ENCODE assay signal across 11 cellular contexts in the genomic region with DNA sequence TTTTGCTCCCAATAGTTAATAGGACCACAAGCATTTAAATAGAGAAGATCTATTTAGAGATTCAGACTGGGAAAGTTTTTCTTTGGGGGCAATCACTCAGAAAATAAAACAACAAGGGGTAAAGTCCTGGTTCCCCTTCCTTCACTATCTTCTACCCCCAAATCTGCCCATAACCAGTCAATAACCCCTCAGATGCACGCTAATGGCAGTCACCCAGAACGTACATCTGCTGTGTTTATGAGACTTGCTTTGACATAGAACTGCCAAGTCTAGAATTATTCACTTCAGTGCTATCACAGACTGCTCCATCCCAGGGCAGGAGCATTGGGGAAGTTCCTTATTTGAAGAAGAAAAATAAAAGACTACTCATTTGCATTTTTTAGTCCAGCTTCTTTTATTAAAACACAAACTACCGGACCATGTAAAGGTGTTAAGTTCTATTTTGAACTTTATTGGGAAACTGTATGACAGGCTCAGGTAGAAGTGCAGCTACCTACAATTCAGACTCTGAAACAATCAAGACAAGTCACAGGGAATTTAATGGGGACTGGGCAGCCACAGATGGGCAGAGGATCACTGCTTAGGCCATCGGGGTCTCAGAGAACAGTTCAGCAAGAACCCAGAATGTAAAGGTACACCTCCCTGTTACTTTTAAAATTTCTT. TPM values are rescaled to one million over a fixed set of nuclear protein-coding genes. Genes with fewer than 3 reads are reported as not detected.
A peak's percentile ranks its signal among the peaks of the same experiment; 100 is the strongest.
DNase-seq lines count a peak whose midpoint lies in the region; ATAC-seq and TF ChIP-seq lines count a peak whose summit lies in the region.
"Had no signal": no experiment of that assay in that cellular context is flagged by ENCODE, and none has a peak within 500 bp of the region (broad histone marks: within the 10 kb centered on the region; RNA-seq: fewer than 3 reads in every experiment).

No MANE protein-coding gene starts in this region.

- DNase-seq in smooth muscle cell (lab: John Stamatoyannopoulos, UW; ENCODE audit: unreplicated experiment) (no peak), NCI-H1092 (lab: John Stamatoyannopoulos, UW) (no peak), immature natural killer cell (no peak)
- no peak for DNase-seq in activated T-cell treated with anti-CD3 and anti-CD28 coated beads, Interleukin-2, amount 50 U/mL, for 24 hours
- DNase-seq in activated naive CD4-positive, alpha-beta T cell (lab: John Stamatoyannopoulos, UW), result no peak
- DNase-seq: GDM1; NCI-H510A treated with DMSO at 0.1 percent for 48 hours; stimulated activated CD4-positive, alpha-beta T cell treated with anti-CD3 and anti-CD28 coated beads, Interleukin-4, amount 100 ng/mL, for 24 hours had no signal

- H3K4me2 ChIP-seq in OCI-LY3 (ENCODE audit: low read length) (peak overlapping the region; percentile 47), smooth muscle cell (peak overlapping the region; percentile 38)

- TF ChIP-seq CTCF in OCI-LY3 (IDR thresholded peaks at IDR 0.05; ENCODE audit: low read depth, low read length) (no peak), smooth muscle cell (IDR thresholded peaks at IDR 0.05; ENCODE audit: borderline replicate concordance, insufficient read depth, poor library complexity, severe bottlenecking) (no peak)

- H3K27ac ChIP-seq in OCI-LY3 (ENCODE audit: low read length) (no peak overlapping the region), smooth muscle cell (ENCODE audit: low read depth) (peak overlapping the region; percentile 63)

- H3K4me3 Mint-ChIP-seq in immature natural killer cell, result no peak overlapping the region
- no peak overlapping the region for H3K4me3 Mint-ChIP-seq in activated T-cell treated with anti-CD3 and anti-CD28 coated beads, Interleukin-2, amount 50 U/mL, for 24 hours

- H2AFZ ChIP-seq in OCI-LY3 (ENCODE audit: low read depth, low read length) (no peak overlapping the region), smooth muscle cell (ENCODE audit: low read depth) (no peak overlapping the region)

- no peaks in the 10 kb centered on the region for H3K36me3 Mint-ChIP-seq in immature natural killer cell
- no peaks in the 10 kb centered on the region for H3K36me3 Mint-ChIP-seq in activated T-cell treated with anti-CD3 and anti-CD28 coated beads, Interleukin-2, amount 50 U/mL, for 24 hours (ENCODE audit: low read depth)

- H3K27me3 Mint-ChIP-seq in immature natural killer cell (ENCODE audit: low read depth in 3 of 3), result no peaks in the 10 kb centered on the region
- no peaks in the 10 kb centered on the region for H3K27me3 Mint-ChIP-seq in activated T-cell treated with anti-CD3 and anti-CD28 coated beads, Interleukin-2, amount 50 U/mL, for 24 hours

- no peak overlapping the region for H3K27ac Mint-ChIP-seq in immature natural killer cell
- no peak overlapping the region for H3K27ac Mint-ChIP-seq in activated T-cell treated with anti-CD3 and anti-CD28 coated beads, Interleukin-2, amount 50 U/mL, for 24 hours

- peaks cover 0 to 2% (median 0%) of the 10 kb centered on the region in 6 donors for H3K9me3 Mint-ChIP-seq in immature natural killer cell
- H3K9me3 Mint-ChIP-seq in activated T-cell treated with anti-CD3 and anti-CD28 coated beads, Interleukin-2, amount 50 U/mL, for 24 hours, result no peaks in the 10 kb centered on the region

- WGBS in smooth muscle cell (ENCODE audit: low lambda C conversion rate), result 74% methylated on average over 4 of the region's 4 CpGs

- no peaks in the 10 kb centered on the region for H4K20me1 ChIP-seq in OCI-LY3 (ENCODE audit: insufficient read depth, low read length)
- H4K20me1 ChIP-seq in smooth muscle cell (ENCODE audit: low read depth), result no peaks in the 10 kb centered on the region

- H3K4me3 ChIP-seq in OCI-LY3 (ENCODE audit: low read length), result peak overlapping the region; percentile 29; the same call in 1 of the 2 replicates
- no peak overlapping the region for H3K4me3 ChIP-seq in smooth muscle cell

- H3K9ac ChIP-seq in OCI-LY3 (ENCODE audit: low read length), result no peak overlapping the region
- no peak overlapping the region for H3K9ac ChIP-seq in smooth muscle cell (ENCODE audit: low read depth)

- H3K36me3 ChIP-seq in OCI-LY3 (replicated peaks; ENCODE audit: low read depth, low read length) (no peaks in the 10 kb centered on the region), smooth muscle cell (ENCODE audit: low read depth) (no peaks in the 10 kb centered on the region)

- no peaks in the 10 kb centered on the region for H3K79me2 ChIP-seq in OCI-LY3 (ENCODE audit: low read length)
- H3K79me2 ChIP-seq in smooth muscle cell (ENCODE audit: low read depth), result no peaks in the 10 kb centered on the region

- peaks cover 8% of the 10 kb centered on the region; the same call in 1 of the 2 replicates for H3K9me3 ChIP-seq in OCI-LY3 (ENCODE audit: insufficient read depth, low read length)
- H3K9me3 ChIP-seq in smooth muscle cell (replicated peaks; ENCODE audit: low read depth), result no peaks in the 10 kb centered on the region

- H3K27me3 ChIP-seq in OCI-LY3 (ENCODE audit: low read depth, low read length), result peaks cover 9% of the 10 kb centered on the region; the same call in 1 of the 2 replicates
- no peaks in the 10 kb centered on the region for H3K27me3 ChIP-seq in smooth muscle cell (ENCODE audit: low read depth)

- no peaks in the 10 kb centered on the region for H3K4me1 Mint-ChIP-seq in immature natural killer cell
- peaks cover 17% of the 10 kb centered on the region for H3K4me1 Mint-ChIP-seq in activated T-cell treated with anti-CD3 and anti-CD28 coated beads, Interleukin-2, amount 50 U/mL, for 24 hours (ENCODE audit: low read depth)

- peaks cover 9% of the 10 kb centered on the region for H3F3A ChIP-seq in smooth muscle cell (ENCODE audit: low read depth)

- peak; percentile 45 for ATAC-seq in GM19328 (IDR thresholded peaks at IDR 0.05; ENCODE audit: unreplicated experiment)
- peak; percentile 53 for ATAC-seq in HG02870 (IDR thresholded peaks at IDR 0.05; ENCODE audit: unreplicated experiment)

- H3K4me1 ChIP-seq in OCI-LY3 (ENCODE audit: low read length) (peaks cover 29% of the 10 kb centered on the region), smooth muscle cell (ENCODE audit: low read depth) (peaks cover 44% of the 10 kb centered on the region)

RNA-seq across cellular contexts. Expression of gene ANK3, which starts 38.4 kb away (rescaled TPM):
- total RNA-seq in smooth muscle cell, result 85.5 and 86.4 TPM in 2 replicates
- polyA plus RNA-seq in smooth muscle cell (28.2 and 41.2 TPM in 2 replicates), immature natural killer cell (1 to 10 TPM in 2 of 3 donors, not detected in 1; 2.1 to 2.4 TPM)
